8 cellular contexts compared by ENCODE assay signal in the genomic region with DNA sequence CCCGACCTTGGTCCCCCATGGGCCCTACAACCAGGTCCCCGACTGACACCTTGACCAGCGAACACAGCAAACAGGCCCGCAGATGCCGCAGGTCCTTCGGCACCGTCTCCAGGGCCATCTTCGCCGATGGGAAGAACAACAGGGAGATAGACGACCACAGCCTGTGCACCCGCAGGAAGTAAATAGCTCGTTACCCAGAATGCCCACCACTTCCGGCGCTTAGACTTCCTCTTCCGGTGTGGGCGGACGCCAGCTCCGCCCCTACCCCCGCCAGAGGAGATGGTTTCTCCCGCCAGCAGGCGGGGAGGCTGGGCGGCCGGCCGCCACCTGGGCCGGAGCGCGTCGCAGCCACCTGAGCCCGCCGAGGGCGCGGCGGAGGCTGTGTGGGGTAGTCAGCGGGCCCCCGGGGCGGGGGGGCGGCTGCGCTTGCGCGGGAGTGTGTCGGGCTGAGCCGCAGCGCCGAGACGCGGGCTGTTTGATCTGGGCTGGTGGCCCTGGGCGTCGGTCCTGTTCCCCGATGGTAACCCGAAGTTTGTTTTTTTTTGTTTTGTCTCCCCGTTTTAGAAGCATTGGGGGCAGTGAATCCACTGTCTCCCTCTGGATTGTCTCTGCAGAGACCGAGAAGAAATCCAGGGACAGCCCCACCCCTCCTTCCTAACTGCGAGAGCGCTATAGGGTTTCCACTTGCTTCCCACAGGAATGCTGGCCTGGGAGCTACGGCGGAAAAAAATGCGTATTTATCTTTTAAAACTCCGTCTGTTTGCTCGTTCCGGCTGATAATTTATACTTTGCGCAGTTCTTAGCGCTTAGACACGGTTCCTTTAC. TPM values are rescaled to one million over a fixed set of nuclear protein-coding genes. Genes with fewer than 3 reads are reported as not detected.
DNase-seq lines count a peak whose midpoint lies in the region; ATAC-seq and TF ChIP-seq lines count a peak whose summit lies in the region.

A gene (minus strand): TSS at position 184 of the 825 bp plus-strand sequence. CDS start 66 bp downstream, at position 118.

- H3K9me3 Mint-ChIP-seq in activated CD4-positive, alpha-beta T cell treated with anti-CD3 and anti-CD28 coated beads for 36 hours (ENCODE audit: low read depth), result no peaks in the 10 kb centered on the region

- no peak for TF ChIP-seq CTCF in BJ (IDR thresholded peaks at IDR 0.05; ENCODE audit: insufficient read depth, low read depth, low read length)

- H3K36me3 ChIP-seq in BJ (ENCODE audit: control insufficient read depth, insufficient read depth, low read length), result peaks cover 14% of the 10 kb centered on the region

- peak within 1 kb of the TSS; percentile 97 for H3K4me3 Mint-ChIP-seq in activated CD4-positive, alpha-beta T cell treated with anti-CD3 and anti-CD28 coated beads for 36 hours

- no peaks in the 10 kb centered on the region for H3K27me3 Mint-ChIP-seq in activated CD4-positive, alpha-beta T cell treated with anti-CD3 and anti-CD28 coated beads for 36 hours

- H3K27me3 ChIP-seq in BJ (ENCODE audit: control insufficient read depth, insufficient read depth, low read length) (0 out of 2 replicates have a peak, but pooled peaks cover 1% of the 10 kb centered on the region), layer of hippocampus (ENCODE audit: control insufficient read depth, insufficient read depth, low read length) (no peaks in the 10 kb centered on the region)

- H3K27ac ChIP-seq in cingulate gyrus (ENCODE audit: low read depth, low read length) (peak within 1 kb of the TSS; percentile 79), layer of hippocampus (ENCODE audit: low read depth, low read length) (peak within 1 kb of the TSS; percentile 79)

- intact Hi-C loops in activated CD4-positive, alpha-beta T cell treated with anti-CD3 and anti-CD28 coated beads for 36 hours (cut with DNase I, micrococcal nuclease), result loop anchor here (1.0 to 5.0 kb wide), 12 partner anchors 8 to 1435 kb away; a partner anchor contains a TSS

- peak within 1 kb of the TSS; percentile 74 for H3K4me3 ChIP-seq in BJ (ENCODE audit: low read depth, low read length)

- peak; percentile 84 for ATAC-seq in HG03442 (IDR thresholded peaks at IDR 0.05; ENCODE audit: unreplicated experiment)
- ATAC-seq in activated CD4-positive, alpha-beta T cell treated with anti-CD3 and anti-CD28 coated beads for 36 hours, result peak; percentile 78

- H3K36me3 Mint-ChIP-seq in activated CD4-positive, alpha-beta T cell treated with anti-CD3 and anti-CD28 coated beads for 36 hours (ENCODE audit: low read depth), result peaks cover 46% of the 10 kb centered on the region

- DNase-seq in BJ (ENCODE audit: low read depth), result peak; percentile 39
- DNase-seq in GM19240 (ENCODE audit: insufficient read length, low spot score), result peak; percentile 80
- DNase-seq in NCI-H510A (lab: John Stamatoyannopoulos, UW), result peak; percentile 96
- DNase-seq in activated CD4-positive, alpha-beta T cell treated with anti-CD3 and anti-CD28 coated beads for 36 hours, result peak; percentile 96
- DNase-seq in stimulated activated CD4-positive, alpha-beta T cell treated with anti-CD3 and anti-CD28 coated beads, Interleukin-1b, Interleukin-23, amount 100 ng/mL, for 1 hour (ENCODE audit: low read depth in 2 of 2), result peak; percentile 74 to 82

- CTCF ChIA-PET in BJ (lab: Yijun Ruan, JAX), result interaction anchor here (0.9 to 4.6 kb wide), 8 partner anchors 15 to 103 kb away, joined by 3 to 28 read pairs (median 7); a partner anchor contains a TSS
- CTCF ChIA-PET in activated CD4-positive, alpha-beta T cell treated with anti-CD3 and anti-CD28 coated beads for 36 hours (lab: Charles Lee), result interaction anchor here (0.5 to 7.2 kb wide), 17 partner anchors 8 to 362 kb away, joined by 3 to 84 read pairs (median 7); a partner anchor contains a TSS

- POLR2A ChIA-PET in BJ (lab: Charles Lee), result interaction anchor here (0.5 to 2.7 kb wide), 5 partner anchors 8 to 719 kb away, joined by 3 to 26 read pairs (median 3); no protein-coding TSS in a partner anchor
- POLR2A ChIA-PET in activated CD4-positive, alpha-beta T cell treated with anti-CD3 and anti-CD28 coated beads for 36 hours (lab: Charles Lee), result interaction anchor here (0.6 to 3.1 kb wide), 20 partner anchors 9 to 754 kb away, joined by 3 to 95 read pairs (median 5); a partner anchor contains a TSS

- H3K4me1 Mint-ChIP-seq in activated CD4-positive, alpha-beta T cell treated with anti-CD3 and anti-CD28 coated beads for 36 hours, result peaks cover 38% of the 10 kb centered on the region

- peak within 1 kb of the TSS; percentile 98 for H3K27ac Mint-ChIP-seq in activated CD4-positive, alpha-beta T cell treated with anti-CD3 and anti-CD28 coated beads for 36 hours

RNA-seq across cellular contexts. Expression of the gene that starts here (rescaled TPM):
- 145 and 215 TPM in 2 replicates for polyA plus RNA-seq in BJ (2011; rRNA removed)
- polyA minus RNA-seq in BJ (2011; rRNA and poly(A)+ RNA removed), result 36.8 and 65.5 TPM in 2 replicates
- 100 to 1,000 TPM; 106 to 129 TPM for total RNA-seq in activated CD4-positive, alpha-beta T cell treated with anti-CD3 and anti-CD28 coated beads for 36 hours

Comparison
In these comparisons a context has a peak if more than half of its experiments do, and no peak if none do; other contexts are left out.
1. Peak in every context shown above with its lines: DNase-seq, ATAC-seq, H3K4me3 ChIP-seq and H3K27ac ChIP-seq.
2. DNase-seq: peak in every context shown above with its lines; median percentile 96 in NCI-H510A; 96 in activated CD4-positive, alpha-beta T cell treated with anti-CD3 and anti-CD28 coated beads for 36 hours; 80 in GM19240; 78 in stimulated activated CD4-positive, alpha-beta T cell treated with anti-CD3 and anti-CD28 coated beads, Interleukin-1b, Interleukin-23, amount 100 ng/mL, for 1 hour; 39 in BJ.